8 cellular contexts compared by ENCODE assay signal in the genomic region with DNA sequence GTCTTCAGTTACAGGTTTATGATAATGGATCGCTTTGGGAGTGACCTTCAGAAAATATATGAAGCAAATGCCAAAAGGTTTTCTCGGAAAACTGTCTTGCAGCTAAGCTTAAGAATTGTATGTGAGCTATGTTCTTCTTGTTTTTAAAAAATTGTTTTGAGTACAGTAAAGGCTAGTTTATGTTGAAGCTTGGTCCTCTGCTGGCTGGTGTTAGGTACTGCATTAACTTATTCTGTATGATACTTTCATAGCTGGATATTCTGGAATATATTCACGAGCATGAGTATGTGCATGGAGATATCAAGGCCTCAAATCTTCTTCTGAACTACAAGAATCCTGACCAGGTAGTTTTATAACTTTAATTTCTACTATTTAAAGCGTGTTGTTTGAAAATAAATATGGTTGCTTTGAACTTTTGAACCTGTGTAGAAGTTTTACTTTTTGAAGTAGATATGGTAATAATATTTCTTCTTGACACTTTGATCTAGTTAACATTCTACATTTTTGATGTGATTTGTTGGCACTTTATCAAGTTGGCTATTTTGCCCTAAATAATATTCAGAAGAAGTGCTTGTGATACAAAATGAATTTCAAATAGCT. TPM values are rescaled to one million over a fixed set of nuclear protein-coding genes. Genes with fewer than 3 reads are reported as not detected.
DNase-seq lines count a peak whose midpoint lies in the region; ATAC-seq, FAIRE-seq and TF ChIP-seq lines count a peak whose summit lies in the region.

No MANE protein-coding gene starts in this region.

- WGBS in small intestine, 3 donors = 61 to 63% (median 62%) methylated on average over 4 of the region's 4 CpGs

- no peak for TF ChIP-seq EP300 in Ishikawa (IDR thresholded peaks at IDR 0.05; ENCODE audit: borderline replicate concordance)

- peak; percentile 83 for TF ChIP-seq CTCF in CD8-positive, alpha-beta T cell (IDR thresholded peaks at IDR 0.05)
- TF ChIP-seq CTCF in fibroblast of the aortic adventitia (IDR thresholded peaks at IDR 0.05; ENCODE audit: insufficient read depth, low read length) = peak; percentile 84

- H3K27me3 ChIP-seq in CD8-positive, alpha-beta T cell (ENCODE audit: insufficient read depth, low read length) = no peaks in the 10 kb centered on the region
- no peaks in the 10 kb centered on the region for H3K27me3 ChIP-seq in small intestine (ENCODE audit: control insufficient read depth in 2 of 2, insufficient read depth in 2 of 2, low read length in 2 of 2)

- intact Hi-C loops in CD8-positive, alpha-beta T cell (cut with DNase I, micrococcal nuclease) = loop anchor here in 1 of 2 experiments (2.0 kb wide), 1 partner anchor 54 kb away; no protein-coding TSS in a partner anchor

- no peaks in the 10 kb centered on the region for H3K4me1 ChIP-seq in CD8-positive, alpha-beta T cell (ENCODE audit: insufficient read depth, low read length)
- H3K4me1 ChIP-seq in small intestine (ENCODE audit: control insufficient read depth in 2 of 2, insufficient read depth in 1 of 2, low read depth in 1 of 2, low read length in 1 of 2) = no peaks in the 10 kb centered on the region

- H3K27ac Mint-ChIP-seq in CD8-positive, alpha-beta T cell = no peak overlapping the region

- ATAC-seq in CD8-positive, alpha-beta T cell = peak; percentile 59
- ATAC-seq in GM18519 (IDR thresholded peaks at IDR 0.05; ENCODE audit: low FRiP score, unreplicated experiment) = peak; percentile 61
- peak; percentile 96 for ATAC-seq in SK-N-SH treated with all-trans-retinoic acid at 6 μM for 48 hours
- ATAC-seq in GM21825 (IDR thresholded peaks at IDR 0.05; ENCODE audit: unreplicated experiment) = no peak
- no peak for ATAC-seq in GM21717 (IDR thresholded peaks at IDR 0.05; ENCODE audit: unreplicated experiment)

- CTCF ChIA-PET in CD8-positive, alpha-beta T cell (lab: Charles Lee) = interaction anchor here (0.6 to 2.3 kb wide), 8 partner anchors 9 to 268 kb away, joined by 3 to 10 read pairs (median 3); no protein-coding TSS in a partner anchor

- POLR2A ChIA-PET in CD8-positive, alpha-beta T cell (lab: Charles Lee) = no interaction called here

- TF ChIP-seq RAD21 in Ishikawa (IDR thresholded peaks at IDR 0.05; ENCODE audit: low read depth) = peak; percentile 29; the same call in 1 of the 2 replicates

- no peaks in the 10 kb centered on the region for H3K27me3 Mint-ChIP-seq in CD8-positive, alpha-beta T cell (ENCODE audit: low read depth)

- H3K9me3 ChIP-seq in CD8-positive, alpha-beta T cell (ENCODE audit: low read length) = no peaks in the 10 kb centered on the region
- no peaks in the 10 kb centered on the region for H3K9me3 ChIP-seq in small intestine (ENCODE audit: control insufficient read depth, low read depth)

- peak in 1 of 7 experiments; percentile 18 for DNase-seq in CD8-positive, alpha-beta T cell
- DNase-seq in fibroblast of the aortic adventitia (ENCODE audit: low read depth) (peak; percentile 78), small intestine (peak; percentile 35)

- H3K27ac ChIP-seq in CD8-positive, alpha-beta T cell (ENCODE audit: low read depth, low read length) = no peak overlapping the region
- H3K27ac ChIP-seq in small intestine (ENCODE audit: low read depth in 1 of 2, low read length in 1 of 2) = no peak overlapping the region

- H3K9me3 Mint-ChIP-seq in CD8-positive, alpha-beta T cell = no peaks in the 10 kb centered on the region

- no peak overlapping the region for H3K4me3 ChIP-seq in CD8-positive, alpha-beta T cell (ENCODE audit: low read depth, low read length)
- H3K4me3 ChIP-seq in fibroblast of the aortic adventitia (ENCODE audit: low read depth, low read length) (no peak overlapping the region), small intestine (ENCODE audit: low read depth in 1 of 2, low read length in 2 of 2) (no peak overlapping the region)

- no peaks in the 10 kb centered on the region for H3K36me3 ChIP-seq in CD8-positive, alpha-beta T cell (ENCODE audit: insufficient read depth, low read length)
- no peaks in the 10 kb centered on the region for H3K36me3 ChIP-seq in small intestine (ENCODE audit: control insufficient read depth in 2 of 2, insufficient read depth in 2 of 2, low read length in 2 of 2)

- H3K4me1 Mint-ChIP-seq in CD8-positive, alpha-beta T cell (ENCODE audit: low read depth) = peaks cover 3% of the 10 kb centered on the region

- H3K36me3 Mint-ChIP-seq in CD8-positive, alpha-beta T cell = peaks cover 58% of the 10 kb centered on the region

- no peak for FAIRE-seq in small intestine (lab: Jason Lieb, UNC)

- no peak overlapping the region for H3K4me3 Mint-ChIP-seq in CD8-positive, alpha-beta T cell

TF ChIP-seq in Ishikawa, 13 proteins besides CTCF, POLR2A, EP300 and RAD21 (continues in another document):
- TF ChIP-seq, protein P1, sequence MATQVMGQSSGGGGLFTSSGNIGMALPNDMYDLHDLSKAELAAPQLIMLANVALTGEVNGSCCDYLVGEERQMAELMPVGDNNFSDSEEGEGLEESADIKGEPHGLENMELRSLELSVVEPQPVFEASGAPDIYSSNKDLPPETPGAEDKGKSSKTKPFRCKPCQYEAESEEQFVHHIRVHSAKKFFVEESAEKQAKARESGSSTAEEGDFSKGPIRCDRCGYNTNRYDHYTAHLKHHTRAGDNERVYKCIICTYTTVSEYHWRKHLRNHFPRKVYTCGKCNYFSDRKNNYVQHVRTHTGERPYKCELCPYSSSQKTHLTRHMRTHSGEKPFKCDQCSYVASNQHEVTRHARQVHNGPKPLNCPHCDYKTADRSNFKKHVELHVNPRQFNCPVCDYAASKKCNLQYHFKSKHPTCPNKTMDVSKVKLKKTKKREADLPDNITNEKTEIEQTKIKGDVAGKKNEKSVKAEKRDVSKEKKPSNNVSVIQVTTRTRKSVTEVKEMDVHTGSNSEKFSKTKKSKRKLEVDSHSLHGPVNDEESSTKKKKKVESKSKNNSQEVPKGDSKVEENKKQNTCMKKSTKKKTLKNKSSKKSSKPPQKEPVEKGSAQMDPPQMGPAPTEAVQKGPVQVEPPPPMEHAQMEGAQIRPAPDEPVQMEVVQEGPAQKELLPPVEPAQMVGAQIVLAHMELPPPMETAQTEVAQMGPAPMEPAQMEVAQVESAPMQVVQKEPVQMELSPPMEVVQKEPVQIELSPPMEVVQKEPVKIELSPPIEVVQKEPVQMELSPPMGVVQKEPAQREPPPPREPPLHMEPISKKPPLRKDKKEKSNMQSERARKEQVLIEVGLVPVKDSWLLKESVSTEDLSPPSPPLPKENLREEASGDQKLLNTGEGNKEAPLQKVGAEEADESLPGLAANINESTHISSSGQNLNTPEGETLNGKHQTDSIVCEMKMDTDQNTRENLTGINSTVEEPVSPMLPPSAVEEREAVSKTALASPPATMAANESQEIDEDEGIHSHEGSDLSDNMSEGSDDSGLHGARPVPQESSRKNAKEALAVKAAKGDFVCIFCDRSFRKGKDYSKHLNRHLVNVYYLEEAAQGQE (IDR thresholded peaks at IDR 0.05; ENCODE audit: low read depth) = no peak
- no peak for TF ChIP-seq FOXM1 (IDR thresholded peaks at IDR 0.05; ENCODE audit: borderline replicate concordance, low read depth)
- TF ChIP-seq CEBPB (IDR thresholded peaks at IDR 0.05) = no peak
- no peak for TF ChIP-seq USF1 (IDR thresholded peaks at IDR 0.05)
- TF ChIP-seq EGR1 (IDR thresholded peaks at IDR 0.05) = no peak
- no peak for TF ChIP-seq YY1 (IDR thresholded peaks at IDR 0.05; ENCODE audit: low read depth)

TF ChIP-seq in SK-N-SH treated with all-trans-retinoic acid at 6 μM for 48 hours, 23 proteins besides CTCF, POLR2A, EP300 and RAD21:
- no peak for TF ChIP-seq ZFP3 (CRISPR knock-in tag; IDR thresholded peaks at IDR 0.05)
- no peak for TF ChIP-seq ZNF70 (CRISPR knock-in tag; IDR thresholded peaks at IDR 0.05)
- TF ChIP-seq TCF4 (CRISPR knock-in tag; IDR thresholded peaks at IDR 0.05; ENCODE audit: borderline replicate concordance) = no peak
- TF ChIP-seq BACH2 (CRISPR knock-in tag; IDR thresholded peaks at IDR 0.05; ENCODE audit: borderline replicate concordance) = no peak
- TF ChIP-seq, protein P2, sequence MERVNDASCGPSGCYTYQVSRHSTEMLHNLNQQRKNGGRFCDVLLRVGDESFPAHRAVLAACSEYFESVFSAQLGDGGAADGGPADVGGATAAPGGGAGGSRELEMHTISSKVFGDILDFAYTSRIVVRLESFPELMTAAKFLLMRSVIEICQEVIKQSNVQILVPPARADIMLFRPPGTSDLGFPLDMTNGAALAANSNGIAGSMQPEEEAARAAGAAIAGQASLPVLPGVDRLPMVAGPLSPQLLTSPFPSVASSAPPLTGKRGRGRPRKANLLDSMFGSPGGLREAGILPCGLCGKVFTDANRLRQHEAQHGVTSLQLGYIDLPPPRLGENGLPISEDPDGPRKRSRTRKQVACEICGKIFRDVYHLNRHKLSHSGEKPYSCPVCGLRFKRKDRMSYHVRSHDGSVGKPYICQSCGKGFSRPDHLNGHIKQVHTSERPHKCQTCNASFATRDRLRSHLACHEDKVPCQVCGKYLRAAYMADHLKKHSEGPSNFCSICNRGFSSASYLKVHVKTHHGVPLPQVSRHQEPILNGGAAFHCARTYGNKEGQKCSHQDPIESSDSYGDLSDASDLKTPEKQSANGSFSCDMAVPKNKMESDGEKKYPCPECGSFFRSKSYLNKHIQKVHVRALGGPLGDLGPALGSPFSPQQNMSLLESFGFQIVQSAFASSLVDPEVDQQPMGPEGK (CRISPR knock-in tag; IDR thresholded peaks at IDR 0.05; ENCODE audit: borderline replicate concordance) = no peak

RNA-seq across cellular contexts. Expression of gene VRK1, which starts 55.7 kb away (rescaled TPM):
- total RNA-seq in CD8-positive, alpha-beta T cell = 10 to 100 TPM; 47.2 to 50.4 TPM
- 18.6 and 34.0 TPM in 2 replicates for total RNA-seq in fibroblast of the aortic adventitia (ENCODE audit: low replicate concordance)
- polyA plus RNA-seq in small intestine = 10 to 100 TPM in 1 of 3 donors, 1 to 10 TPM in 2; 4.0 to 17.5 (median 4.6) TPM

Comparison
In these comparisons a context has a peak if more than half of its experiments do, and no peak if none do; other contexts are left out.
1. ATAC-seq: peak in CD8-positive, alpha-beta T cell (single experiment), GM18519 (single experiment) and SK-N-SH treated with all-trans-retinoic acid at 6 μM for 48 hours (single experiment); none in GM21825 (single experiment) and GM21717 (single experiment).